Comparison of ENCODE assay signal across 24 cellular contexts in genomic region chr3:184142199-184142598, GRCh38. TPM values are rescaled to one million over a fixed set of nuclear protein-coding genes. Genes with fewer than 3 reads are reported as not detected.
"Had no signal": no experiment of that assay in that cellular context is flagged by ENCODE, and none has a peak within 500 bp of the region (broad histone marks: within the 10 kb centered on the region; RNA-seq: fewer than 3 reads in every experiment).

No MANE protein-coding gene starts in this region.

- H3K4me3 Mint-ChIP-seq: activated CD4-positive, alpha-beta memory T cell treated with anti-CD3 and anti-CD28 coated beads for 36 hours; activated CD4-positive, alpha-beta T cell treated with anti-CD3 and anti-CD28 coated beads, Interleukin-2, amount 10 ng/mL, durations not matched to agents 7 days and 5 days; activated T-helper 17 cell treated with anti-CD3 and anti-CD28 coated beads, Interleukin-2, amount 50 U/mL, for 72 hours had no signal

- H3K9me3 Mint-ChIP-seq: activated CD4-positive, alpha-beta memory T cell treated with anti-CD3 and anti-CD28 coated beads for 36 hours; activated CD4-positive, alpha-beta T cell treated with anti-CD3 and anti-CD28 coated beads, Interleukin-2, amount 10 ng/mL, durations not matched to agents 7 days and 5 days; activated T-helper 17 cell treated with anti-CD3 and anti-CD28 coated beads, Interleukin-2, amount 50 U/mL, for 72 hours had no signal

- DNase-seq: activated CD4-positive, alpha-beta memory T cell treated with anti-CD3 and anti-CD28 coated beads for 36 hours; activated CD4-positive, alpha-beta T cell treated with anti-CD3 and anti-CD28 coated beads, Interleukin-2, amount 10 ng/mL, durations not matched to agents 7 days and 5 days; activated CD4-positive, CD25-positive, alpha-beta regulatory T cell; activated CD8-positive, alpha-beta memory T cell treated with anti-CD3 and anti-CD28 coated beads, Interleukin-2, amount 50 U/mL, for 4 hours; activated naive CD4-positive, alpha-beta T cell treated with anti-CD3 and anti-CD28 coated beads, Interleukin-2, amount 50 U/mL, for 16 hours; amygdala; brain microvascular endothelial cell; Kasumi-1; KBM-7; NCI-H1105 treated with DMSO at 0.1 percent for 48 hours; NCI-H1436 treated with DMSO at 0.1 percent for 48 hours; NCI-H187; NCI-H2081; NCI-H510A treated with DMSO at 0.1 percent for 48 hours; NCI-H69; NK-92 treated with Interleukin-12 subunit alpha and Interleukin-12 subunit beta, amount 100 ng/mL, for 24 hours; OCI-M1; RPMI8226; SK-N-SH had no signal

- H3K4me3 ChIP-seq: cardiac muscle cell had no signal

- H3K9me3 ChIP-seq: SK-N-SH had no signal

- H3K27ac Mint-ChIP-seq: activated CD4-positive, alpha-beta memory T cell treated with anti-CD3 and anti-CD28 coated beads for 36 hours; activated CD4-positive, alpha-beta T cell treated with anti-CD3 and anti-CD28 coated beads, Interleukin-2, amount 10 ng/mL, durations not matched to agents 7 days and 5 days had no signal

- H3K27ac ChIP-seq: brain microvascular endothelial cell, cardiac muscle cell had no signal

- H3K27me3 ChIP-seq: brain microvascular endothelial cell, cardiac muscle cell had no signal

- ATAC-seq: activated T-helper 17 cell treated with anti-CD3 and anti-CD28 coated beads, Interleukin-2, amount 50 U/mL, for 72 hours; Panc1; Right ventricle myocardium inferior had no signal

- H3K27me3 Mint-ChIP-seq: activated CD4-positive, alpha-beta memory T cell treated with anti-CD3 and anti-CD28 coated beads for 36 hours; activated CD4-positive, alpha-beta T cell treated with anti-CD3 and anti-CD28 coated beads, Interleukin-2, amount 10 ng/mL, durations not matched to agents 7 days and 5 days; activated T-helper 17 cell treated with anti-CD3 and anti-CD28 coated beads, Interleukin-2, amount 50 U/mL, for 72 hours had no signal

RNA-seq across cellular contexts. Expression of gene HTR3E, which starts 45.3 kb away (rescaled TPM):
- total RNA-seq: activated CD4-positive, alpha-beta memory T cell treated with anti-CD3 and anti-CD28 coated beads for 36 hours; activated CD4-positive, alpha-beta T cell treated with anti-CD3 and anti-CD28 coated beads, Interleukin-2, amount 10 ng/mL, durations not matched to agents 7 days and 5 days; activated T-helper 17 cell treated with anti-CD3 and anti-CD28 coated beads, Interleukin-2, amount 50 U/mL, for 72 hours; cardiac muscle cell; Right ventricle myocardium inferior; T-helper 1 cell treated with Interleukin-12 subunit alpha and Interleukin-12 subunit beta and Interleukin-4 antibody, amounts not matched to agents 30 ng/mL and 1 ng/mL, for 36 hours had no signal
